ENCODE assay signal across 12 cellular contexts in the genomic region with DNA sequence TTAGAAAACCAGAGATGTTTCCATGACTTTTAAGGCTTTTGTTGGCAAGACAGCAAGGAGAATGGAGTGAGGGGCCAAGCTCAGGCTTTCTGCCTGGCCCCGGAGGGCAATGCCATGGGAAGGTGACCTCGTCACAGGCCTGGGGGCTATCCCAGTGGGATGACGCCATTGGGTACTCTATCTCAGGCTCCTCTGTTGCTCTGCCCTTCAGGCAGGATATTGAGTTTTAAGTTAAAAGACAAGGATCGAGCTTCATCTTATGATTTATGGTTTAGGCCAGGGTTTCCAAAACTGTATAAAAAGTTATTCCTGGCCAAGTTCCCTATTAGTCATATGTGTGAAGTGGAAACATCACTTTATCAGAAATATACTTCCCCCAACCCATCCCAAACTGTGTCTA.
A peak's percentile ranks its signal among the peaks of the same experiment; 100 is the strongest.
DNase-seq lines count a peak whose midpoint lies in the region; ATAC-seq and TF ChIP-seq lines count a peak whose summit lies in the region.
"Had no signal": no experiment of that assay in that cellular context is flagged by ENCODE, and none has a peak within 500 bp of the region (broad histone marks: within the 10 kb centered on the region; RNA-seq: fewer than 3 reads in every experiment).

No MANE protein-coding gene starts in this region.

- H3K4me1 ChIP-seq in esophagus muscularis mucosa: peaks cover 37 to 98% (median 87%) of the 10 kb centered on the region in 4 donors
- H3K4me1 ChIP-seq in rectal smooth muscle tissue (ENCODE audit: control insufficient read depth, insufficient read depth, low read length): peaks cover 41% of the 10 kb centered on the region

- H3K27me3 ChIP-seq in esophagus muscularis mucosa: no peaks in the 10 kb centered on the region
- no peaks in the 10 kb centered on the region for H3K27me3 ChIP-seq in rectal smooth muscle tissue (ENCODE audit: control insufficient read depth, insufficient read depth, low read length)

- ATAC-seq in GM18873 (IDR thresholded peaks at IDR 0.05; ENCODE audit: low FRiP score, unreplicated experiment): no peak
- no peak for ATAC-seq in HG03139 (IDR thresholded peaks at IDR 0.05; ENCODE audit: unreplicated experiment)
- ATAC-seq in HG03097 (IDR thresholded peaks at IDR 0.05; ENCODE audit: low FRiP score, unreplicated experiment): no peak
- ATAC-seq: activated naive CD4-positive, alpha-beta T cell treated with anti-CD3 and anti-CD28 coated beads, Interleukin-2, amount 50 U/mL, for 72 hours had no signal

- H3K4me3 ChIP-seq in esophagus muscularis mucosa (no peak overlapping the region), rectal smooth muscle tissue (ENCODE audit: low read length) (no peak overlapping the region)

- no peaks in the 10 kb centered on the region for H3K36me3 ChIP-seq in esophagus muscularis mucosa
- H3K36me3 ChIP-seq in rectal smooth muscle tissue (ENCODE audit: control insufficient read depth, insufficient read depth, low read length): no peaks in the 10 kb centered on the region

- TF ChIP-seq POLR2A in esophagus muscularis mucosa (IDR thresholded peaks at IDR 0.05; ENCODE audit: low read depth): no peak

- peak; percentile 29 for DNase-seq in A172 (ENCODE audit: low spot score)
- peak; percentile 72 for DNase-seq in LHCN-M2 (ENCODE audit: low read depth)
- no peak for DNase-seq in esophagus muscularis mucosa (ENCODE audit: extremely low spot score)
- no peak for DNase-seq in NCI-H345 (lab: John Stamatoyannopoulos, UW)
- DNase-seq: Kasumi-1, occipital lobe had no signal

- no peak for TF ChIP-seq EP300 in esophagus muscularis mucosa (IDR thresholded peaks at IDR 0.05)

- intact Hi-C loops in esophagus muscularis mucosa (cut with DNase I): loop anchor here (5.0 kb wide), 1 partner anchor 413 kb away; no protein-coding TSS in a partner anchor

- H3K27ac ChIP-seq in esophagus muscularis mucosa (replicated peaks in 1 of 4): peak overlapping the region; percentile 78 to 89 (median 87)
- peak overlapping the region; percentile 40 for H3K27ac ChIP-seq in rectal smooth muscle tissue (ENCODE audit: low read depth, low read length)
- H3K27ac ChIP-seq: C4-2B had no signal

- no peaks in the 10 kb centered on the region for H3K9me3 ChIP-seq in esophagus muscularis mucosa

- TF ChIP-seq CTCF in esophagus muscularis mucosa (IDR thresholded peaks at IDR 0.05): no peak

- 39% methylated on average over 4 of the region's 4 CpGs for WGBS in esophagus muscularis mucosa

- H3K9ac ChIP-seq in rectal smooth muscle tissue (ENCODE audit: low read length): no peak overlapping the region

Comparison
In these comparisons a context has a peak if more than half of its experiments do, and no peak if none do; other contexts are left out.
1. DNase-seq: peak in A172 (single experiment) and LHCN-M2 (single experiment); none in esophagus muscularis mucosa (single experiment) and NCI-H345 (single experiment).